In the genomic region with DNA sequence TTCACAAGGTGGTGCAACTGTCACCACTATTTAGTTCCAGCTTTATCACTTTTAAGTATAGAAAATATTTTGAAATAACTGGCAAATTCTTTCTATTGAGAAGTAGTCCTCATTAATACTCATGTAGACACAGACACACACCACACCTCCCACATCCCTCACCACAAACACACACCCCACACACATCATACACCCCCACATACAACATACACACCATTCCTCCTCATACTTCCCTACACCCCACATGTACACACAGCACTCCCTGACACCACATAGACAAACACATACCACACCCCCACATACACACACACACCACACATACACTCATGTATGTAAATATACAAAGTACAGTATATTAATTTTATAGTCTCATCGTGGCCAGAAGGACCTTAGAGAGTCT, we compare ENCODE assay signal across 18 cellular contexts.
DNase-seq lines count a peak whose midpoint lies in the region; ATAC-seq, FAIRE-seq and TF ChIP-seq lines count a peak whose summit lies in the region.
"Had no signal": no experiment of that assay in that cellular context is flagged by ENCODE, and none has a peak within 500 bp of the region (broad histone marks: within the 10 kb centered on the region; RNA-seq: fewer than 3 reads in every experiment).

No MANE protein-coding gene starts in this region.

- no peak for DNase-seq in GM18507 (ENCODE audit: extremely low spot score, insufficient read length, low read depth)
- DNase-seq in IMR-90 = no peak
- DNase-seq in HTR-8/SVneo (ENCODE audit: insufficient read length, low spot score) = no peak
- no peak for DNase-seq in NCI-H1048 (lab: John Stamatoyannopoulos, UW)
- no peak for DNase-seq in NCI-H345 (lab: John Stamatoyannopoulos, UW)
- DNase-seq: BE2C; C1 segment of cervical spinal cord; Caco-2; CD4-positive, alpha-beta T cell; GM23248; KBM-7 had no signal

- POLR2A ChIA-PET in IMR-90 (lab: Charles Lee; ENCODE audit: unreplicated experiment) = no interaction called here

- no peak overlapping the region for H4K91ac ChIP-seq in IMR-90 (ENCODE audit: insufficient read depth, low read depth, low read length)

- dilution Hi-C loops in IMR-90 (cut with HindIII; ENCODE audit: low sequenced_read_pairs, unreplicated experiment) = no loop called here

- H3K4me2 ChIP-seq in IMR-90 (ENCODE audit: low read depth, low read length) = no peak overlapping the region

- no CpG with 5 or more reads among the region's 1 CpG for WGBS in IMR-90 (ENCODE audit: extremely low coverage in 2 of 2, insufficient read length in 1 of 2), 2 experiments

- H3K4me3 ChIP-seq in IMR-90 (ENCODE audit: insufficient read depth, low read depth, low read length) = no peak overlapping the region
- H3K4me3 ChIP-seq: GM23248, HAP-1 had no signal

- BruUV-seq in IMR-90 (replicated peaks; lab: Mats Ljungman, UMichigan) = no TSS peak

- H3K4me3 Mint-ChIP-seq in dendritic cell treated with granulocyte-macrophage colony-stimulating factor and Interleukin-4, amounts not matched to agents 40 ng/mL and 50 ng/mL, for 4 days = no peak overlapping the region
- H3K4me3 Mint-ChIP-seq: CD4-positive, alpha-beta T cell had no signal

- no peaks in the 10 kb centered on the region for H3K9me3 ChIP-seq in IMR-90 (ENCODE audit: control insufficient read depth, insufficient read depth, low read length)
- H3K9me3 ChIP-seq: BE2C, Caco-2, HAP-1 had no signal

- FAIRE-seq in GM18507 (lab: Jason Lieb, UNC) (peak; percentile 59), HTR-8/SVneo (lab: Jason Lieb, UNC) (no peak)
- FAIRE-seq: D721Med, G401.6, GM12892 had no signal

- TF ChIP-seq RAD21 in IMR-90 (IDR thresholded peaks at IDR 0.05; ENCODE audit: low read length) = no peak

- no peak overlapping the region for H3K4ac ChIP-seq in IMR-90 (ENCODE audit: low read depth, low read length)

- H2AK5ac ChIP-seq in IMR-90 (ENCODE audit: low read depth, low read length) = no peak overlapping the region

- peaks cover 10% of the 10 kb centered on the region; the same call in 1 of the 2 replicates for H3K27me3 ChIP-seq in IMR-90 (ENCODE audit: control insufficient read depth, insufficient read depth, low read length)
- H3K27me3 ChIP-seq: BE2C had no signal

- in situ Hi-C loops in IMR-90 (cut with MboI; ENCODE audit: low sequenced_read_pairs) = no loop called here

- no peak overlapping the region for H2BK20ac ChIP-seq in IMR-90 (ENCODE audit: low read depth, low read length)

- H3K9me1 ChIP-seq in IMR-90 (ENCODE audit: insufficient read depth, low read length) = no peaks in the 10 kb centered on the region

- H4K20me1 ChIP-seq in IMR-90 (ENCODE audit: insufficient read depth, low read length) = no peaks in the 10 kb centered on the region

- no peak overlapping the region for H3K27ac ChIP-seq in IMR-90 (ENCODE audit: insufficient read depth, low read length)
- H3K27ac ChIP-seq: GM23248, HL-60 had no signal

- H3K18ac ChIP-seq in IMR-90 (ENCODE audit: low read depth, low read length) = no peak overlapping the region

- peak overlapping the region; percentile 67 for H2BK5ac ChIP-seq in IMR-90 (ENCODE audit: low read depth, low read length, poor library complexity, severe bottlenecking)

- no peak overlapping the region for H4K5ac ChIP-seq in IMR-90 (ENCODE audit: low read depth, low read length)

- no peak overlapping the region for H3K9ac ChIP-seq in IMR-90 (ENCODE audit: low read depth, low read length)
- H3K9ac ChIP-seq: GM23248 had no signal

- H3K27ac Mint-ChIP-seq in dendritic cell treated with granulocyte-macrophage colony-stimulating factor and Interleukin-4, amounts not matched to agents 40 ng/mL and 50 ng/mL, for 4 days = peak overlapping the region; percentile 91
- H3K27ac Mint-ChIP-seq: CD4-positive, alpha-beta T cell; IgD-negative memory B cell had no signal

- no peak overlapping the region; the same call in 1 of the 2 replicates for H3K56ac ChIP-seq in IMR-90 (ENCODE audit: extremely low read depth, insufficient read depth, low read length)

- no peaks in the 10 kb centered on the region for H3K9me3 Mint-ChIP-seq in dendritic cell treated with granulocyte-macrophage colony-stimulating factor and Interleukin-4, amounts not matched to agents 40 ng/mL and 50 ng/mL, for 4 days
- H3K9me3 Mint-ChIP-seq: CD4-positive, alpha-beta T cell; IgD-negative memory B cell had no signal

- H3K14ac ChIP-seq in IMR-90 (replicated peaks; ENCODE audit: low read depth, low read length) = no peak overlapping the region

- CTCF ChIA-PET in IMR-90 (lab: Yijun Ruan, JAX) = no interaction called here

- no peak overlapping the region for H2AK9ac ChIP-seq in IMR-90 (replicated peaks; ENCODE audit: low read depth, low read length, poor library complexity)

- H4K8ac ChIP-seq in IMR-90 (ENCODE audit: low read depth in 2 of 2, low read length in 2 of 2) = no peak overlapping the region

- H3K36me3 Mint-ChIP-seq in dendritic cell treated with granulocyte-macrophage colony-stimulating factor and Interleukin-4, amounts not matched to agents 40 ng/mL and 50 ng/mL, for 4 days (ENCODE audit: low read depth) = no peaks in the 10 kb centered on the region
- H3K36me3 Mint-ChIP-seq: IgD-negative memory B cell had no signal

- H2BK15ac ChIP-seq in IMR-90 (ENCODE audit: low read depth, low read length) = no peak overlapping the region

- ATAC-seq in IMR-90 (ENCODE audit: low read depth) = no peak

- intact Hi-C loops in IMR-90 (cut with micrococcal nuclease) = no loop called here
- intact Hi-C loops in dendritic cell treated with granulocyte-macrophage colony-stimulating factor and Interleukin-4, amounts not matched to agents 40 ng/mL and 50 ng/mL, for 4 days (cut with micrococcal nuclease) = loop anchor here (5.0 kb wide), 1 partner anchor 178 kb away; the partner anchor contains the start of gene LRMDA

- no peaks in the 10 kb centered on the region for H3K79me1 ChIP-seq in IMR-90 (ENCODE audit: low read depth in 1 of 2, low read length in 2 of 2)

- TF ChIP-seq POLR2A in IMR-90 (IDR thresholded peaks at IDR 0.05; ENCODE audit: low read depth, low read length) = no peak

- no peaks in the 10 kb centered on the region for H3K27me3 Mint-ChIP-seq in dendritic cell treated with granulocyte-macrophage colony-stimulating factor and Interleukin-4, amounts not matched to agents 40 ng/mL and 50 ng/mL, for 4 days

- H3K4me1 ChIP-seq in IMR-90 (ENCODE audit: control insufficient read depth, insufficient read depth, low read length) = no peaks in the 10 kb centered on the region
- H3K4me1 ChIP-seq: BE2C, HAP-1 had no signal

- no peak overlapping the region for H3K23ac ChIP-seq in IMR-90 (ENCODE audit: low read depth, low read length)

- H3K4me1 Mint-ChIP-seq in dendritic cell treated with granulocyte-macrophage colony-stimulating factor and Interleukin-4, amounts not matched to agents 40 ng/mL and 50 ng/mL, for 4 days (ENCODE audit: low read depth) = peaks cover 59% of the 10 kb centered on the region

- H2AFZ ChIP-seq in IMR-90 (replicated peaks; ENCODE audit: low read length, poor library complexity) = no peak overlapping the region
- H2AFZ ChIP-seq: GM23248 had no signal

- no peaks in the 10 kb centered on the region for H3K36me3 ChIP-seq in IMR-90 (ENCODE audit: control insufficient read depth, insufficient read depth, low read length)
- H3K36me3 ChIP-seq: BE2C, HAP-1 had no signal

- TF ChIP-seq CTCF in IMR-90 (conservative IDR thresholded peaks at IDR 0.05; ENCODE audit: low read depth, low read length) = no peak

- no peak overlapping the region for H2BK120ac ChIP-seq in IMR-90 (ENCODE audit: low read depth, low read length)

TF ChIP-seq in IMR-90, 13 proteins besides CTCF, POLR2A, EP300 and RAD21:
- no peak for TF ChIP-seq RCOR1 (IDR thresholded peaks at IDR 0.05; ENCODE audit: insufficient replicate concordance, low read length)
- no peak for TF ChIP-seq BHLHE40 (IDR thresholded peaks at IDR 0.05; ENCODE audit: low read depth, low read length)
- no peak for TF ChIP-seq CEBPB (IDR thresholded peaks at IDR 0.05; ENCODE audit: low read depth, low read length)
- TF ChIP-seq SMC3 (IDR thresholded peaks at IDR 0.05; ENCODE audit: low read depth, low read length) = no peak
- no peak for TF ChIP-seq MAZ (IDR thresholded peaks at IDR 0.05; ENCODE audit: borderline replicate concordance, low read depth, low read length)
- TF ChIP-seq, protein P1, sequence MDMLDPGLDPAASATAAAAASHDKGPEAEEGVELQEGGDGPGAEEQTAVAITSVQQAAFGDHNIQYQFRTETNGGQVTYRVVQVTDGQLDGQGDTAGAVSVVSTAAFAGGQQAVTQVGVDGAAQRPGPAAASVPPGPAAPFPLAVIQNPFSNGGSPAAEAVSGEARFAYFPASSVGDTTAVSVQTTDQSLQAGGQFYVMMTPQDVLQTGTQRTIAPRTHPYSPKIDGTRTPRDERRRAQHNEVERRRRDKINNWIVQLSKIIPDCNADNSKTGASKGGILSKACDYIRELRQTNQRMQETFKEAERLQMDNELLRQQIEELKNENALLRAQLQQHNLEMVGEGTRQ (IDR thresholded peaks at IDR 0.05; ENCODE audit: low read depth, low read length) = no peak
- TF ChIP-seq MAFK (IDR thresholded peaks at IDR 0.05; ENCODE audit: low read depth, low read length) = no peak
- TF ChIP-seq MXI1 (IDR thresholded peaks at IDR 0.05; ENCODE audit: borderline replicate concordance, low read depth, low read length) = no peak
- TF ChIP-seq FOS (IDR thresholded peaks at IDR 0.05; ENCODE audit: low read depth, low read length) = no peak
- TF ChIP-seq NFE2L2 (IDR thresholded peaks at IDR 0.05; ENCODE audit: low read depth, low read length) = no peak
